Comparison of ENCODE assay signal across 1 cellular context in the genomic region with DNA sequence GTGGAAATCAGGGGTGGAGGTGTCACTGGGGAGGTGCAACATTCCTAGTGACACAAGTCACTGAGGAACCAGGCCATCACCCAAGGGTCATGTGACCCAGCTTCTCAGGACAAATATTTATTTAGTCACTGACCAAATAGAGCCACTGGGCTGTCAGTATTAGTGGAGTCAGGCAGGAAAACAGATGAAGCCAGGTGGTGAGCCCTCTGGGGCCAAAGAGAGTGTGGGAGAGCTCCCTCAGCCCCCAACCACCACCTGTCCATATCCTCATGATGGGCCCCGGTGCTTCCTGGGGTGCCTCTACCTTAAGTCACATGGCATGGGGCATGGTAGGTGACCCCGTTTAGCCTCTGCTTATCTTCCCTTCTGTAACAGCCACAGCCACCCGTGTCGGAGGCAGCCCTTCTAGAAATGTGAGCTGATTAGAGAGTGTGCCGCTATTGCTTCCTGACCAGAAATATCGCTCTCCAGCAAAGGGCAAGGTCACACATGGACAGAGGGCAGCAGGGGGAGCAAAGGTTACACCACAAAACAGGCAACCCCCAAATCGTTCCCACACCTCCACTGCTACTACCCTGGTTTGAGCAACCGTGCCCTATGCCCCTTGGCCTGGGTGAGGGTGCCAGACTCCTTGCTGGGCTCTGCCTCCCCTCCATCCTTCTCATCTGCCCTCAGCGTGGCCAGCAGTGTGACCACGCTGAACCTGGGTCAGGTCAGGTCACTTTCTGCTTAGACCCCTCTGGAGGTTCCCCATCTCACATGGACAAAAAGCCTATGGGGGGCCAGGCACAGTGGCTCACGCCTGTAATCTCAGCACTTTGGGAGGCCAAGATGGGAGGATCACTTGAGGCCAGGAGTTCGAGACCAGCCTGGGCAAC.
TF ChIP-seq lines count a peak whose summit lies in the region.

No MANE protein-coding gene starts in this region.

TF ChIP-seq in HepG2, 621 proteins besides CTCF, POLR2A, EP300 and RAD21 (continued from another document and continues in another):
- TF ChIP-seq SSRP1 (CRISPR knock-in tag; IDR thresholded peaks at IDR 0.05) (no peak), MAFK (conservative IDR thresholded peaks at IDR 0.05 in 1 of 2, IDR thresholded peaks at IDR 0.05 in 1 of 2; ENCODE audit: low read length in 2 of 2) (no peak), ZNF24 (IDR thresholded peaks at IDR 0.05) (no peak), ZNF329 (CRISPR knock-in tag; IDR thresholded peaks at IDR 0.05; ENCODE audit: low read depth) (no peak), ZNF766 (CRISPR knock-in tag; IDR thresholded peaks at IDR 0.05; ENCODE audit: borderline replicate concordance) (no peak), ZNF317 (CRISPR knock-in tag; IDR thresholded peaks at IDR 0.05) (peak; percentile 71), POGZ (CRISPR knock-in tag; IDR thresholded peaks at IDR 0.05) (peak; percentile 85), SOX6 (IDR thresholded peaks at IDR 0.05) (no peak), SOX6 (CRISPR knock-in tag; IDR thresholded peaks at IDR 0.05) (peak; percentile 82), ZBTB21 (CRISPR knock-in tag; IDR thresholded peaks at IDR 0.05) (no peak), NFKBIZ (CRISPR knock-in tag; IDR thresholded peaks at IDR 0.05) (peak; percentile 14; the same call in 1 of the 2 replicates), ZNF776 (CRISPR knock-in tag; IDR thresholded peaks at IDR 0.05) (no peak), ZNF672 (CRISPR knock-in tag; IDR thresholded peaks at IDR 0.05) (no peak), MEIS1 (CRISPR knock-in tag; IDR thresholded peaks at IDR 0.05; ENCODE audit: borderline replicate concordance) (peak; percentile 56), ZNF235 (CRISPR knock-in tag; IDR thresholded peaks at IDR 0.05; ENCODE audit: borderline replicate concordance) (peak; percentile 20; the same call in 1 of the 2 replicates), TAF1 (CRISPR knock-in tag; IDR thresholded peaks at IDR 0.05) (peak; percentile 54; the same call in 1 of the 2 replicates), ZNF430 (CRISPR knock-in tag; IDR thresholded peaks at IDR 0.05) (peak; percentile 65), SIX4 (CRISPR knock-in tag; IDR thresholded peaks at IDR 0.05) (peak; percentile 70; the same call in 1 of the 2 replicates), ZNF652 (CRISPR knock-in tag; IDR thresholded peaks at IDR 0.05; ENCODE audit: borderline replicate concordance, low read depth) (no peak; the same call in 1 of the 2 replicates), CAMTA2 (CRISPR knock-in tag; IDR thresholded peaks at IDR 0.05; ENCODE audit: borderline replicate concordance) (no peak), MTA3 (CRISPR knock-in tag; IDR thresholded peaks at IDR 0.05) (no peak), ZNF615 (CRISPR knock-in tag; IDR thresholded peaks at IDR 0.05; ENCODE audit: borderline replicate concordance) (peak; percentile 27; the same call in 1 of the 2 replicates), KAT8 (CRISPR knock-in tag; IDR thresholded peaks at IDR 0.05) (peak; percentile 56; the same call in 1 of the 2 replicates), ZNF274 (CRISPR knock-in tag; IDR thresholded peaks at IDR 0.05) (no peak; the same call in 1 of the 2 replicates), AKAP8 (CRISPR knock-in tag; IDR thresholded peaks at IDR 0.05) (no peak), SMAD1 (CRISPR knock-in tag; IDR thresholded peaks at IDR 0.05; ENCODE audit: borderline replicate concordance, low read depth) (0 out of 2 replicates have a peak, but pooled peaks have one; percentile 32), ZNF598 (CRISPR knock-in tag; IDR thresholded peaks at IDR 0.05; ENCODE audit: borderline replicate concordance) (peak; percentile 71; the same call in 1 of the 2 replicates), FOXA1 (IDR thresholded peaks at IDR 0.05) (no peak; the same call in 1 of the 2 replicates), FOXA1 (CRISPR knock-in tag; IDR thresholded peaks at IDR 0.05) (peak; percentile 81), ZNF550 (CRISPR knock-in tag; IDR thresholded peaks at IDR 0.05; ENCODE audit: borderline replicate concordance) (no peak), ZSCAN20 (CRISPR knock-in tag; IDR thresholded peaks at IDR 0.05; ENCODE audit: borderline replicate concordance) (no peak), EZH2 (conservative IDR thresholded peaks at IDR 0.05; ENCODE audit: low read depth, low read length) (no peak), HNF4A (CRISPR knock-in tag; IDR thresholded peaks at IDR 0.05) (peak; percentile 89)
- TF ChIP-seq, protein P1, sequence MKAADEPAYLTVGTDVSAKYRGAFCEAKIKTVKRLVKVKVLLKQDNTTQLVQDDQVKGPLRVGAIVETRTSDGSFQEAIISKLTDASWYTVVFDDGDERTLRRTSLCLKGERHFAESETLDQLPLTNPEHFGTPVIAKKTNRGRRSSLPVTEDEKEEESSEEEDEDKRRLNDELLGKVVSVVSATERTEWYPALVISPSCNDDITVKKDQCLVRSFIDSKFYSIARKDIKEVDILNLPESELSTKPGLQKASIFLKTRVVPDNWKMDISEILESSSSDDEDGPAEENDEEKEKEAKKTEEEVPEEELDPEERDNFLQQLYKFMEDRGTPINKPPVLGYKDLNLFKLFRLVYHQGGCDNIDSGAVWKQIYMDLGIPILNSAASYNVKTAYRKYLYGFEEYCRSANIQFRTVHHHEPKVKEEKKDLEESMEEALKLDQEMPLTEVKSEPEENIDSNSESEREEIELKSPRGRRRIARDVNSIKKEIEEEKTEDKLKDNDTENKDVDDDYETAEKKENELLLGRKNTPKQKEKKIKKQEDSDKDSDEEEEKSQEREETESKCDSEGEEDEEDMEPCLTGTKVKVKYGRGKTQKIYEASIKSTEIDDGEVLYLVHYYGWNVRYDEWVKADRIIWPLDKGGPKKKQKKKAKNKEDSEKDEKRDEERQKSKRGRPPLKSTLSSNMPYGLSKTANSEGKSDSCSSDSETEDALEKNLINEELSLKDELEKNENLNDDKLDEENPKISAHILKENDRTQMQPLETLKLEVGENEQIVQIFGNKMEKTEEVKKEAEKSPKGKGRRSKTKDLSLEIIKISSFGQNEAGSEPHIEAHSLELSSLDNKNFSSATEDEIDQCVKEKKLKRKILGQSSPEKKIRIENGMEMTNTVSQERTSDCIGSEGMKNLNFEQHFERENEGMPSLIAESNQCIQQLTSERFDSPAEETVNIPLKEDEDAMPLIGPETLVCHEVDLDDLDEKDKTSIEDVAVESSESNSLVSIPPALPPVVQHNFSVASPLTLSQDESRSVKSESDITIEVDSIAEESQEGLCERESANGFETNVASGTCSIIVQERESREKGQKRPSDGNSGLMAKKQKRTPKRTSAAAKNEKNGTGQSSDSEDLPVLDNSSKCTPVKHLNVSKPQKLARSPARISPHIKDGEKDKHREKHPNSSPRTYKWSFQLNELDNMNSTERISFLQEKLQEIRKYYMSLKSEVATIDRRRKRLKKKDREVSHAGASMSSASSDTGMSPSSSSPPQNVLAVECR (CRISPR knock-in tag; IDR thresholded peaks at IDR 0.05; ENCODE audit: borderline replicate concordance): peak; percentile 70; the same call in 1 of the 2 replicates
- TF ChIP-seq, protein P2, sequence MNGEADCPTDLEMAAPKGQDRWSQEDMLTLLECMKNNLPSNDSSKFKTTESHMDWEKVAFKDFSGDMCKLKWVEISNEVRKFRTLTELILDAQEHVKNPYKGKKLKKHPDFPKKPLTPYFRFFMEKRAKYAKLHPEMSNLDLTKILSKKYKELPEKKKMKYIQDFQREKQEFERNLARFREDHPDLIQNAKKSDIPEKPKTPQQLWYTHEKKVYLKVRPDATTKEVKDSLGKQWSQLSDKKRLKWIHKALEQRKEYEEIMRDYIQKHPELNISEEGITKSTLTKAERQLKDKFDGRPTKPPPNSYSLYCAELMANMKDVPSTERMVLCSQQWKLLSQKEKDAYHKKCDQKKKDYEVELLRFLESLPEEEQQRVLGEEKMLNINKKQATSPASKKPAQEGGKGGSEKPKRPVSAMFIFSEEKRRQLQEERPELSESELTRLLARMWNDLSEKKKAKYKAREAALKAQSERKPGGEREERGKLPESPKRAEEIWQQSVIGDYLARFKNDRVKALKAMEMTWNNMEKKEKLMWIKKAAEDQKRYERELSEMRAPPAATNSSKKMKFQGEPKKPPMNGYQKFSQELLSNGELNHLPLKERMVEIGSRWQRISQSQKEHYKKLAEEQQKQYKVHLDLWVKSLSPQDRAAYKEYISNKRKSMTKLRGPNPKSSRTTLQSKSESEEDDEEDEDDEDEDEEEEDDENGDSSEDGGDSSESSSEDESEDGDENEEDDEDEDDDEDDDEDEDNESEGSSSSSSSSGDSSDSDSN (CRISPR knock-in tag; IDR thresholded peaks at IDR 0.05): peak; percentile 53
- TF ChIP-seq, protein P3, sequence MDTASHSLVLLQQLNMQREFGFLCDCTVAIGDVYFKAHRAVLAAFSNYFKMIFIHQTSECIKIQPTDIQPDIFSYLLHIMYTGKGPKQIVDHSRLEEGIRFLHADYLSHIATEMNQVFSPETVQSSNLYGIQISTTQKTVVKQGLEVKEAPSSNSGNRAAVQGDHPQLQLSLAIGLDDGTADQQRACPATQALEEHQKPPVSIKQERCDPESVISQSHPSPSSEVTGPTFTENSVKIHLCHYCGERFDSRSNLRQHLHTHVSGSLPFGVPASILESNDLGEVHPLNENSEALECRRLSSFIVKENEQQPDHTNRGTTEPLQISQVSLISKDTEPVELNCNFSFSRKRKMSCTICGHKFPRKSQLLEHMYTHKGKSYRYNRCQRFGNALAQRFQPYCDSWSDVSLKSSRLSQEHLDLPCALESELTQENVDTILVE (CRISPR knock-in tag; IDR thresholded peaks at IDR 0.05): no peak
- TF ChIP-seq, protein P4, sequence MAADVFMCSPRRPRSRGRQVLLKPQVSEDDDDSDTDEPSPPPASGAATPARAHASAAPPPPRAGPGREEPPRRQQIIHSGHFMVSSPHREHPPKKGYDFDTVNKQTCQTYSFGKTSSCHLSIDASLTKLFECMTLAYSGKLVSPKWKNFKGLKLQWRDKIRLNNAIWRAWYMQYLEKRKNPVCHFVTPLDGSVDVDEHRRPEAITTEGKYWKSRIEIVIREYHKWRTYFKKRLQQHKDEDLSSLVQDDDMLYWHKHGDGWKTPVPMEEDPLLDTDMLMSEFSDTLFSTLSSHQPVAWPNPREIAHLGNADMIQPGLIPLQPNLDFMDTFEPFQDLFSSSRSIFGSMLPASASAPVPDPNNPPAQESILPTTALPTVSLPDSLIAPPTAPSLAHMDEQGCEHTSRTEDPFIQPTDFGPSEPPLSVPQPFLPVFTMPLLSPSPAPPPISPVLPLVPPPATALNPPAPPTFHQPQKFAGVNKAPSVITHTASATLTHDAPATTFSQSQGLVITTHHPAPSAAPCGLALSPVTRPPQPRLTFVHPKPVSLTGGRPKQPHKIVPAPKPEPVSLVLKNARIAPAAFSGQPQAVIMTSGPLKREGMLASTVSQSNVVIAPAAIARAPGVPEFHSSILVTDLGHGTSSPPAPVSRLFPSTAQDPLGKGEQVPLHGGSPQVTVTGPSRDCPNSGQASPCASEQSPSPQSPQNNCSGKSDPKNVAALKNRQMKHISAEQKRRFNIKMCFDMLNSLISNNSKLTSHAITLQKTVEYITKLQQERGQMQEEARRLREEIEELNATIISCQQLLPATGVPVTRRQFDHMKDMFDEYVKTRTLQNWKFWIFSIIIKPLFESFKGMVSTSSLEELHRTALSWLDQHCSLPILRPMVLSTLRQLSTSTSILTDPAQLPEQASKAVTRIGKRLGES (CRISPR knock-in tag; IDR thresholded peaks at IDR 0.05; ENCODE audit: borderline replicate concordance): no peak
- TF ChIP-seq, protein P5, sequence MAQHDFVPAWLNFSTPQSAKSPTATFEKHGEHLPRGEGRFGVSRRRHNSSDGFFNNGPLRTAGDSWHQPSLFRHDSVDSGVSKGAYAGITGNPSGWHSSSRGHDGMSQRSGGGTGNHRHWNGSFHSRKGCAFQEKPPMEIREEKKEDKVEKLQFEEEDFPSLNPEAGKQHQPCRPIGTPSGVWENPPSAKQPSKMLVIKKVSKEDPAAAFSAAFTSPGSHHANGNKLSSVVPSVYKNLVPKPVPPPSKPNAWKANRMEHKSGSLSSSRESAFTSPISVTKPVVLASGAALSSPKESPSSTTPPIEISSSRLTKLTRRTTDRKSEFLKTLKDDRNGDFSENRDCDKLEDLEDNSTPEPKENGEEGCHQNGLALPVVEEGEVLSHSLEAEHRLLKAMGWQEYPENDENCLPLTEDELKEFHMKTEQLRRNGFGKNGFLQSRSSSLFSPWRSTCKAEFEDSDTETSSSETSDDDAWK (CRISPR knock-in tag; IDR thresholded peaks at IDR 0.05): no peak
- TF ChIP-seq, protein P6, sequence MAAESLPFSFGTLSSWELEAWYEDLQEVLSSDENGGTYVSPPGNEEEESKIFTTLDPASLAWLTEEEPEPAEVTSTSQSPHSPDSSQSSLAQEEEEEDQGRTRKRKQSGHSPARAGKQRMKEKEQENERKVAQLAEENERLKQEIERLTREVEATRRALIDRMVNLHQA (CRISPR knock-in tag; IDR thresholded peaks at IDR 0.05): no peak
- TF ChIP-seq, protein P7, sequence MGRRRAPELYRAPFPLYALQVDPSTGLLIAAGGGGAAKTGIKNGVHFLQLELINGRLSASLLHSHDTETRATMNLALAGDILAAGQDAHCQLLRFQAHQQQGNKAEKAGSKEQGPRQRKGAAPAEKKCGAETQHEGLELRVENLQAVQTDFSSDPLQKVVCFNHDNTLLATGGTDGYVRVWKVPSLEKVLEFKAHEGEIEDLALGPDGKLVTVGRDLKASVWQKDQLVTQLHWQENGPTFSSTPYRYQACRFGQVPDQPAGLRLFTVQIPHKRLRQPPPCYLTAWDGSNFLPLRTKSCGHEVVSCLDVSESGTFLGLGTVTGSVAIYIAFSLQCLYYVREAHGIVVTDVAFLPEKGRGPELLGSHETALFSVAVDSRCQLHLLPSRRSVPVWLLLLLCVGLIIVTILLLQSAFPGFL (CRISPR knock-in tag; IDR thresholded peaks at IDR 0.05): no peak
- TF ChIP-seq, protein P8, sequence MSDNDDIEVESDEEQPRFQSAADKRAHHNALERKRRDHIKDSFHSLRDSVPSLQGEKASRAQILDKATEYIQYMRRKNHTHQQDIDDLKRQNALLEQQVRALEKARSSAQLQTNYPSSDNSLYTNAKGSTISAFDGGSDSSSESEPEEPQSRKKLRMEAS (IDR thresholded peaks at IDR 0.05): peak; percentile 78
- TF ChIP-seq, protein P9, sequence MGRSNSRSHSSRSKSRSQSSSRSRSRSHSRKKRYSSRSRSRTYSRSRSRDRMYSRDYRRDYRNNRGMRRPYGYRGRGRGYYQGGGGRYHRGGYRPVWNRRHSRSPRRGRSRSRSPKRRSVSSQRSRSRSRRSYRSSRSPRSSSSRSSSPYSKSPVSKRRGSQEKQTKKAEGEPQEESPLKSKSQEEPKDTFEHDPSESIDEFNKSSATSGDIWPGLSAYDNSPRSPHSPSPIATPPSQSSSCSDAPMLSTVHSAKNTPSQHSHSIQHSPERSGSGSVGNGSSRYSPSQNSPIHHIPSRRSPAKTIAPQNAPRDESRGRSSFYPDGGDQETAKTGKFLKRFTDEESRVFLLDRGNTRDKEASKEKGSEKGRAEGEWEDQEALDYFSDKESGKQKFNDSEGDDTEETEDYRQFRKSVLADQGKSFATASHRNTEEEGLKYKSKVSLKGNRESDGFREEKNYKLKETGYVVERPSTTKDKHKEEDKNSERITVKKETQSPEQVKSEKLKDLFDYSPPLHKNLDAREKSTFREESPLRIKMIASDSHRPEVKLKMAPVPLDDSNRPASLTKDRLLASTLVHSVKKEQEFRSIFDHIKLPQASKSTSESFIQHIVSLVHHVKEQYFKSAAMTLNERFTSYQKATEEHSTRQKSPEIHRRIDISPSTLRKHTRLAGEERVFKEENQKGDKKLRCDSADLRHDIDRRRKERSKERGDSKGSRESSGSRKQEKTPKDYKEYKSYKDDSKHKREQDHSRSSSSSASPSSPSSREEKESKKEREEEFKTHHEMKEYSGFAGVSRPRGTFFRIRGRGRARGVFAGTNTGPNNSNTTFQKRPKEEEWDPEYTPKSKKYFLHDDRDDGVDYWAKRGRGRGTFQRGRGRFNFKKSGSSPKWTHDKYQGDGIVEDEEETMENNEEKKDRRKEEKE (IDR thresholded peaks at IDR 0.05): no peak
